Comparison of ENCODE assay signal across 19 cellular contexts in genomic region chr5:50447228-50447627, GRCh38. TPM values are rescaled to one million over a fixed set of nuclear protein-coding genes. Genes with fewer than 3 reads are reported as not detected.
A peak's percentile ranks its signal among the peaks of the same experiment; 100 is the strongest.
DNase-seq lines count a peak whose midpoint lies in the region; ATAC-seq and TF ChIP-seq lines count a peak whose summit lies in the region.
"Had no signal": no experiment of that assay in that cellular context is flagged by ENCODE, and none has a peak within 500 bp of the region (broad histone marks: within the 10 kb centered on the region; RNA-seq: fewer than 3 reads in every experiment).

No MANE protein-coding gene starts in this region.

- no peak overlapping the region for H3K9ac ChIP-seq in Karpas-422 (ENCODE audit: low read length)
- H3K9ac ChIP-seq: BLaER1, KMS-11 had no signal

- H3K4me1 ChIP-seq in Karpas-422 (ENCODE audit: low read length) = peaks cover 34% of the 10 kb centered on the region

- peaks cover 64% of the 10 kb centered on the region for H3K4me1 Mint-ChIP-seq in stimulated activated naive CD8-positive, alpha-beta T cell treated with anti-CD3 and anti-CD28 coated beads, Interleukin-15, amount 100 ng/mL, for 72 hours
- H3K4me1 Mint-ChIP-seq in activated naive CD8-positive, alpha-beta T cell treated with anti-CD3 and anti-CD28 coated beads, Interleukin-2, amount 50 U/mL, for 24 hours = peaks cover 66% of the 10 kb centered on the region

- no peak for DNase-seq in stimulated activated naive CD8-positive, alpha-beta T cell treated with anti-CD3 and anti-CD28 coated beads, Interleukin-15, Interleukin-2, amounts not matched to agents 100 U/mL and 50 U/mL, for 24 hours
- no peak for DNase-seq in stimulated activated naive CD8-positive, alpha-beta T cell treated with anti-CD3 and anti-CD28 coated beads, Interleukin-15, amount 100 ng/mL, for 72 hours
- DNase-seq in Karpas-422 (peak; percentile 23), NCI-H524 treated with DMSO at 0.1 percent for 48 hours (lab: John Stamatoyannopoulos, UW) (no peak), NCI-H187 treated with DMSO at 0.1 percent for 48 hours (lab: John Stamatoyannopoulos, UW) (no peak), WERI-Rb-1 (no peak)
- DNase-seq in activated naive CD8-positive, alpha-beta T cell treated with anti-CD3 and anti-CD28 coated beads, Interleukin-2, amount 50 U/mL, for 24 hours = no peak
- DNase-seq: DMS53; EL; GF-D8; IMR-90; NCI-H1417; NCI-H1694 treated with DMSO at 0.1 percent for 48 hours; NK-92 treated with Interleukin-12 subunit alpha and Interleukin-12 subunit beta, amount 100 ng/mL, for 24 hours; Peyer's patch had no signal

- no peak overlapping the region for H3K4me2 ChIP-seq in Karpas-422 (ENCODE audit: low read depth, low read length, poor library complexity, severe bottlenecking)
- H3K4me2 ChIP-seq: BLaER1, KMS-11 had no signal

- no peaks in the 10 kb centered on the region for H3K27me3 Mint-ChIP-seq in stimulated activated naive CD8-positive, alpha-beta T cell treated with anti-CD3 and anti-CD28 coated beads, Interleukin-15, amount 100 ng/mL, for 72 hours
- H3K27me3 Mint-ChIP-seq in activated naive CD8-positive, alpha-beta T cell treated with anti-CD3 and anti-CD28 coated beads, Interleukin-2, amount 50 U/mL, for 24 hours = no peaks in the 10 kb centered on the region

- no peak overlapping the region for H3K4me3 ChIP-seq in Karpas-422 (ENCODE audit: low read length)
- H3K4me3 ChIP-seq in WERI-Rb-1 (ENCODE audit: low read depth, low read length) = no peak overlapping the region
- H3K4me3 ChIP-seq: BLaER1, Peyer's patch had no signal

- H3K27ac ChIP-seq in Karpas-422 (ENCODE audit: low read length) (no peak overlapping the region), WERI-Rb-1 (no peak overlapping the region)
- H3K27ac ChIP-seq: KMS-11 had no signal

- ATAC-seq in stimulated activated naive CD8-positive, alpha-beta T cell treated with anti-CD3 and anti-CD28 coated beads, Interleukin-15, Interleukin-2, amounts not matched to agents 100 U/mL and 50 U/mL, for 24 hours = peak; percentile 58
- ATAC-seq in stimulated activated naive CD8-positive, alpha-beta T cell treated with anti-CD3 and anti-CD28 coated beads, Interleukin-15, amount 100 ng/mL, for 72 hours = no peak
- ATAC-seq in activated naive CD8-positive, alpha-beta T cell treated with anti-CD3 and anti-CD28 coated beads, Interleukin-2, amount 50 U/mL, for 24 hours = peak; percentile 18
- ATAC-seq: HCT116, SK-N-SH treated with all-trans-retinoic acid at 6 μM for 48 hours had no signal

- H3K9me3 ChIP-seq in Karpas-422 (ENCODE audit: low read length) (no peaks in the 10 kb centered on the region), WERI-Rb-1 (ENCODE audit: severe bottlenecking) (no peaks in the 10 kb centered on the region)
- H3K9me3 ChIP-seq: Peyer's patch had no signal

- no peaks in the 10 kb centered on the region for H3K9me2 ChIP-seq in Karpas-422 (replicated peaks; ENCODE audit: insufficient read depth, low read length)

- H3K9me3 Mint-ChIP-seq in stimulated activated naive CD8-positive, alpha-beta T cell treated with anti-CD3 and anti-CD28 coated beads, Interleukin-15, amount 100 ng/mL, for 72 hours = peaks cover 5 to 7% of the 10 kb centered on the region in 2 donors
- H3K9me3 Mint-ChIP-seq in activated naive CD8-positive, alpha-beta T cell treated with anti-CD3 and anti-CD28 coated beads, Interleukin-2, amount 50 U/mL, for 24 hours = peaks cover 8% of the 10 kb centered on the region

- no peak overlapping the region for H2AFZ ChIP-seq in Karpas-422 (ENCODE audit: low read length)

- H3K27me3 ChIP-seq in Karpas-422 (ENCODE audit: low read length) (no peaks in the 10 kb centered on the region), WERI-Rb-1 (ENCODE audit: insufficient read depth, low read depth, severe bottlenecking) (no peaks in the 10 kb centered on the region)
- H3K27me3 ChIP-seq: BLaER1, Peyer's patch had no signal

- H3K4me3 Mint-ChIP-seq in stimulated activated naive CD8-positive, alpha-beta T cell treated with anti-CD3 and anti-CD28 coated beads, Interleukin-15, amount 100 ng/mL, for 72 hours = no peak overlapping the region
- peak overlapping the region; percentile 32 for H3K4me3 Mint-ChIP-seq in activated naive CD8-positive, alpha-beta T cell treated with anti-CD3 and anti-CD28 coated beads, Interleukin-2, amount 50 U/mL, for 24 hours

- no peaks in the 10 kb centered on the region for H4K20me1 ChIP-seq in Karpas-422 (ENCODE audit: insufficient read depth, low read depth, low read length)
- H4K20me1 ChIP-seq: BLaER1 had no signal

- no peak overlapping the region for H3K27ac Mint-ChIP-seq in stimulated activated naive CD8-positive, alpha-beta T cell treated with anti-CD3 and anti-CD28 coated beads, Interleukin-15, amount 100 ng/mL, for 72 hours
- no peak overlapping the region for H3K27ac Mint-ChIP-seq in activated naive CD8-positive, alpha-beta T cell treated with anti-CD3 and anti-CD28 coated beads, Interleukin-2, amount 50 U/mL, for 24 hours

- H3K36me3 ChIP-seq in Karpas-422 (ENCODE audit: insufficient read depth, low read length) = no peaks in the 10 kb centered on the region
- no peaks in the 10 kb centered on the region for H3K36me3 ChIP-seq in WERI-Rb-1
- H3K36me3 ChIP-seq: Peyer's patch had no signal

- TF ChIP-seq CTCF in WERI-Rb-1 (IDR thresholded peaks at IDR 0.05; ENCODE audit: low read depth, low read length) = no peak

- H3K79me2 ChIP-seq in Karpas-422 (ENCODE audit: low read length) = peaks cover 9% of the 10 kb centered on the region

- peaks cover 4% of the 10 kb centered on the region for H3K36me3 Mint-ChIP-seq in activated naive CD8-positive, alpha-beta T cell treated with anti-CD3 and anti-CD28 coated beads, Interleukin-2, amount 50 U/mL, for 24 hours (ENCODE audit: low read depth)

RNA-seq across cellular contexts. Expression of gene EMB, which starts 6.1 kb away (rescaled TPM):
- 166 and 376 TPM in 2 replicates for total RNA-seq in Karpas-422 (2014; rRNA removed; shearing (Covaris generic); ENCODE audit: low replicate concordance)
